In the genomic region with DNA sequence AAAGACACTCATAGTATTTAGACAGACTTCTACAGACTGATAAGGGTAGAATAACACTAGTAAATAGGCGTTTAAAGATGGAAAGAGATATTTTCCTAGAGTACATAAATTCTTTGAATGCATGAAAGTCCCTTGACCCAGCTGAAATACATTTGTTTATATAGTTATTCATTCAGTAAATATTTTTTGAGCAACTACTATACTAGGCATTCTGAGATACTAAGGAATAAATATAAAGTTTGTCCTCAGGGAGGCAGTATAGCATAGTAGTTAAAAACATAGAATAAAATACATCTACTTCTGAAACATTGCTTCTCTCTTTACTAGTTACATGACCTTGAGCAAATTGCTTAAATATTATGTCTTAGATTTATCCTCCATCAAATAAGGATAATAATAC, we compare ENCODE assay signal across 8 cellular contexts. TPM values are rescaled to one million over a fixed set of nuclear protein-coding genes. Genes with fewer than 3 reads are reported as not detected.
A peak's percentile ranks its signal among the peaks of the same experiment; 100 is the strongest.
DNase-seq lines count a peak whose midpoint lies in the region; ATAC-seq and TF ChIP-seq lines count a peak whose summit lies in the region.

No MANE protein-coding gene starts in this region.

- H3K9me3 Mint-ChIP-seq in activated T-cell treated with anti-CD3 and anti-CD28 coated beads, Interleukin-2, amount 50 U/mL, for 4 hours = no peaks in the 10 kb centered on the region

- H3K4me3 Mint-ChIP-seq in activated T-cell treated with anti-CD3 and anti-CD28 coated beads, Interleukin-2, amount 50 U/mL, for 4 hours = no peak overlapping the region

- WGBS in adrenal gland, 4 donors = 20 to 43% (median 32%) methylated on average over 1 of the region's 1 CpG

- H3K27me3 ChIP-seq in adrenal gland = no peaks in the 10 kb centered on the region

- H3K4me3 ChIP-seq in adrenal gland = no peak overlapping the region

- peak; percentile 75 for ATAC-seq in HG02885 (IDR thresholded peaks at IDR 0.05; ENCODE audit: poor library complexity, unreplicated experiment)
- ATAC-seq in activated T-cell treated with anti-CD3 and anti-CD28 coated beads, Interleukin-2, amount 50 U/mL, for 4 hours = no peak
- ATAC-seq in GM19452 (IDR thresholded peaks at IDR 0.05; ENCODE audit: unreplicated experiment) = no peak

- peak in 5 of 6 experiments; percentile 12 to 51 (median 44) for TF ChIP-seq CTCF in adrenal gland (IDR thresholded peaks at IDR 0.05)

- no peaks in the 10 kb centered on the region for H3K4me1 ChIP-seq in adrenal gland (replicated peaks in 1 of 2)

- no peaks in the 10 kb centered on the region for H3K4me1 Mint-ChIP-seq in activated T-cell treated with anti-CD3 and anti-CD28 coated beads, Interleukin-2, amount 50 U/mL, for 4 hours (ENCODE audit: low read depth)

- H3K27me3 Mint-ChIP-seq in activated T-cell treated with anti-CD3 and anti-CD28 coated beads, Interleukin-2, amount 50 U/mL, for 4 hours (ENCODE audit: low read depth) = no peaks in the 10 kb centered on the region

- no peak overlapping the region for H3K27ac ChIP-seq in adrenal gland

- intact Hi-C loops in adrenal gland (cut with DNase I) = loop anchor here in 1 of 2 donors (10.0 kb wide), 1 partner anchor 201 kb away; no protein-coding TSS in a partner anchor

- TF ChIP-seq POLR2A in adrenal gland (IDR thresholded peaks at IDR 0.05) = no peak

- no peaks in the 10 kb centered on the region for H3K36me3 ChIP-seq in adrenal gland (replicated peaks in 1 of 2)

- H3K36me3 Mint-ChIP-seq in activated T-cell treated with anti-CD3 and anti-CD28 coated beads, Interleukin-2, amount 50 U/mL, for 4 hours (ENCODE audit: insufficient read depth) = no peaks in the 10 kb centered on the region

- DNase-seq in DMS153 treated with DMSO at 0.1 percent for 48 hours (lab: John Stamatoyannopoulos, UW; ENCODE audit: unreplicated experiment) = peak; percentile 0
- DNase-seq in adrenal gland = no peak
- DNase-seq in medulla oblongata (ENCODE audit: extremely low spot score) = peak; percentile 37
- no peak for DNase-seq in activated T-cell treated with anti-CD3 and anti-CD28 coated beads, Interleukin-2, amount 50 U/mL, for 4 hours
- DNase-seq in NCI-H1930 (lab: John Stamatoyannopoulos, UW) = no peak
- DNase-seq in activated T-cell treated with anti-CD3 and anti-CD28 coated beads, Interleukin-2, amount 50 U/mL, for 48 hours = no peak

- H3K9me3 ChIP-seq in adrenal gland (replicated peaks in 1 of 3) = no peaks in the 10 kb centered on the region

RNA-seq across cellular contexts. Expression of a gene that starts 27.4 kb away (rescaled TPM):
- 10 to 100 TPM in 1 of 8 donors, 1 to 10 TPM in 6, under 1 TPM in 1; 0.42 to 11.3 (median 4.8) TPM for total RNA-seq in adrenal gland
- polyA plus RNA-seq in adrenal gland = 10 to 100 TPM; 25.7 to 73.7 (median 33.9) TPM
- 1 to 10 TPM; 1.3 to 2.8 (median 2.0) TPM for total RNA-seq in activated T-cell treated with anti-CD3 and anti-CD28 coated beads, Interleukin-2, amount 50 U/mL, for 4 hours

RNA-seq across cellular contexts. Expression of a gene that starts 27.6 kb away (rescaled TPM):
- total RNA-seq in adrenal gland = 100 to 1,000 TPM; 123 to 201 (median 153) TPM
- 100 to 1,000 TPM in 1 of 3 donors, 10 to 100 TPM in 2; 59.5 to 191 (median 89.6) TPM for polyA plus RNA-seq in adrenal gland
- 10 to 100 TPM; 14.0 to 17.4 (median 14.2) TPM for total RNA-seq in activated T-cell treated with anti-CD3 and anti-CD28 coated beads, Interleukin-2, amount 50 U/mL, for 4 hours

Comparison
In these comparisons a context has a peak if more than half of its experiments do, and no peak if none do; other contexts are left out.
1. DNase-seq: peak in DMS153 treated with DMSO at 0.1 percent for 48 hours (single experiment) and medulla oblongata (single experiment); none in adrenal gland (0 of 7), activated T-cell treated with anti-CD3 and anti-CD28 coated beads, Interleukin-2, amount 50 U/mL, for 4 hours (single experiment), NCI-H1930 (0 of 2) and activated T-cell treated with anti-CD3 and anti-CD28 coated beads, Interleukin-2, amount 50 U/mL, for 48 hours (0 of 2).
2. RNA of a gene that starts 27.6 kb away (total RNA-seq): 123 to 201 TPM in adrenal gland; 14.0 to 17.4 TPM in activated T-cell treated with anti-CD3 and anti-CD28 coated beads, Interleukin-2, amount 50 U/mL, for 4 hours; every median in the first group is over 4 times any median in the second.